In genomic region chr19:41887711-41888382, GRCh38 we compare ENCODE assay signal across 1 cellular context.
TF ChIP-seq lines count a peak whose summit lies in the region.

No MANE protein-coding gene starts in this region.

TF ChIP-seq in HepG2, 621 proteins besides CTCF, POLR2A, EP300 and RAD21 (continued from another document):
- TF ChIP-seq AHDC1 (CRISPR knock-in tag; IDR thresholded peaks at IDR 0.05; ENCODE audit: borderline replicate concordance): peak; percentile 43; the same call in 1 of the 2 replicates
- no peak for TF ChIP-seq ZNF83 (CRISPR knock-in tag; IDR thresholded peaks at IDR 0.05; ENCODE audit: borderline replicate concordance)
- no peak for TF ChIP-seq ZSCAN12 (CRISPR knock-in tag; IDR thresholded peaks at IDR 0.05)
- TF ChIP-seq ZNF557 (CRISPR knock-in tag; IDR thresholded peaks at IDR 0.05): no peak
- no peak for TF ChIP-seq ZUFSP (CRISPR knock-in tag; IDR thresholded peaks at IDR 0.05; ENCODE audit: borderline replicate concordance)
- TF ChIP-seq, protein P1, sequence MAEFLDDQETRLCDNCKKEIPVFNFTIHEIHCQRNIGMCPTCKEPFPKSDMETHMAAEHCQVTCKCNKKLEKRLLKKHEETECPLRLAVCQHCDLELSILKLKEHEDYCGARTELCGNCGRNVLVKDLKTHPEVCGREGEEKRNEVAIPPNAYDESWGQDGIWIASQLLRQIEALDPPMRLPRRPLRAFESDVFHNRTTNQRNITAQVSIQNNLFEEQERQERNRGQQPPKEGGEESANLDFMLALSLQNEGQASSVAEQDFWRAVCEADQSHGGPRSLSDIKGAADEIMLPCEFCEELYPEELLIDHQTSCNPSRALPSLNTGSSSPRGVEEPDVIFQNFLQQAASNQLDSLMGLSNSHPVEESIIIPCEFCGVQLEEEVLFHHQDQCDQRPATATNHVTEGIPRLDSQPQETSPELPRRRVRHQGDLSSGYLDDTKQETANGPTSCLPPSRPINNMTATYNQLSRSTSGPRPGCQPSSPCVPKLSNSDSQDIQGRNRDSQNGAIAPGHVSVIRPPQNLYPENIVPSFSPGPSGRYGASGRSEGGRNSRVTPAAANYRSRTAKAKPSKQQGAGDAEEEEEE (CRISPR knock-in tag; IDR thresholded peaks at IDR 0.05; ENCODE audit: borderline replicate concordance): no peak
- TF ChIP-seq ZNF431 (CRISPR knock-in tag; IDR thresholded peaks at IDR 0.05; ENCODE audit: borderline replicate concordance, low read depth): no peak
- no peak for TF ChIP-seq ZNF10 (CRISPR knock-in tag; IDR thresholded peaks at IDR 0.05; ENCODE audit: borderline replicate concordance, low read depth)
- TF ChIP-seq, protein P2, sequence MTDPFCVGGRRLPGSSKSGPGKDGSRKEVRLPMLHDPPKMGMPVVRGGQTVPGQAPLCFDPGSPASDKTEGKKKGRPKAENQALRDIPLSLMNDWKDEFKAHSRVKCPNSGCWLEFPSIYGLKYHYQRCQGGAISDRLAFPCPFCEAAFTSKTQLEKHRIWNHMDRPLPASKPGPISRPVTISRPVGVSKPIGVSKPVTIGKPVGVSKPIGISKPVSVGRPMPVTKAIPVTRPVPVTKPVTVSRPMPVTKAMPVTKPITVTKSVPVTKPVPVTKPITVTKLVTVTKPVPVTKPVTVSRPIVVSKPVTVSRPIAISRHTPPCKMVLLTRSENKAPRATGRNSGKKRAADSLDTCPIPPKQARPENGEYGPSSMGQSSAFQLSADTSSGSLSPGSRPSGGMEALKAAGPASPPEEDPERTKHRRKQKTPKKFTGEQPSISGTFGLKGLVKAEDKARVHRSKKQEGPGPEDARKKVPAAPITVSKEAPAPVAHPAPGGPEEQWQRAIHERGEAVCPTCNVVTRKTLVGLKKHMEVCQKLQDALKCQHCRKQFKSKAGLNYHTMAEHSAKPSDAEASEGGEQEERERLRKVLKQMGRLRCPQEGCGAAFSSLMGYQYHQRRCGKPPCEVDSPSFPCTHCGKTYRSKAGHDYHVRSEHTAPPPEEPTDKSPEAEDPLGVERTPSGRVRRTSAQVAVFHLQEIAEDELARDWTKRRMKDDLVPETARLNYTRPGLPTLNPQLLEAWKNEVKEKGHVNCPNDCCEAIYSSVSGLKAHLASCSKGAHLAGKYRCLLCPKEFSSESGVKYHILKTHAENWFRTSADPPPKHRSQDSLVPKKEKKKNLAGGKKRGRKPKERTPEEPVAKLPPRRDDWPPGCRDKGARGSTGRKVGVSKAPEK (CRISPR knock-in tag; IDR thresholded peaks at IDR 0.05; ENCODE audit: borderline replicate concordance): no peak
- peak; percentile 66; the same call in 1 of the 2 replicates for TF ChIP-seq ARNTL (CRISPR knock-in tag; IDR thresholded peaks at IDR 0.05)
- TF ChIP-seq CCAR2 (optimal IDR thresholded peaks at IDR 0.05; ENCODE audit: low read depth, low read length): peak; percentile 76
- peak; percentile 74; the same call in 1 of the 2 replicates for TF ChIP-seq FOXK1 (CRISPR knock-in tag; IDR thresholded peaks at IDR 0.05; ENCODE audit: borderline replicate concordance, low read depth)
- TF ChIP-seq, protein P3, sequence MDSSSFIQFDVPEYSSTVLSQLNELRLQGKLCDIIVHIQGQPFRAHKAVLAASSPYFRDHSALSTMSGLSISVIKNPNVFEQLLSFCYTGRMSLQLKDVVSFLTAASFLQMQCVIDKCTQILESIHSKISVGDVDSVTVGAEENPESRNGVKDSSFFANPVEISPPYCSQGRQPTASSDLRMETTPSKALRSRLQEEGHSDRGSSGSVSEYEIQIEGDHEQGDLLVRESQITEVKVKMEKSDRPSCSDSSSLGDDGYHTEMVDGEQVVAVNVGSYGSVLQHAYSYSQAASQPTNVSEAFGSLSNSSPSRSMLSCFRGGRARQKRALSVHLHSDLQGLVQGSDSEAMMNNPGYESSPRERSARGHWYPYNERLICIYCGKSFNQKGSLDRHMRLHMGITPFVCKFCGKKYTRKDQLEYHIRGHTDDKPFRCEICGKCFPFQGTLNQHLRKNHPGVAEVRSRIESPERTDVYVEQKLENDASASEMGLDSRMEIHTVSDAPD (CRISPR knock-in tag; IDR thresholded peaks at IDR 0.05): 0 out of 2 replicates have a peak, but pooled peaks have one; percentile 47
- TF ChIP-seq SRSF1 (optimal IDR thresholded peaks at IDR 0.05; ENCODE audit: low read depth, low read length): peak; percentile 90
- TF ChIP-seq HMG20B (CRISPR knock-in tag; conservative IDR thresholded peaks at IDR 0.05): peak; percentile 82; the same call in 1 of the 2 replicates
- TF ChIP-seq MEF2D (CRISPR knock-in tag; IDR thresholded peaks at IDR 0.05): peak; percentile 28; the same call in 1 of the 2 replicates
- 0 out of 2 replicates have a peak, but pooled peaks have one; percentile 34 for TF ChIP-seq ZNF337 (CRISPR knock-in tag; IDR thresholded peaks at IDR 0.05; ENCODE audit: borderline replicate concordance, low read depth)
- 0 out of 2 replicates have a peak, but pooled peaks have one; percentile 41 for TF ChIP-seq ZFP1 (CRISPR knock-in tag; IDR thresholded peaks at IDR 0.05)
- no peak for TF ChIP-seq HNF1A (IDR thresholded peaks at IDR 0.05; ENCODE audit: low read depth)
- peak; percentile 83; the same call in 1 of the 2 replicates for TF ChIP-seq HNF1A (CRISPR knock-in tag; IDR thresholded peaks at IDR 0.05; ENCODE audit: borderline replicate concordance)
- TF ChIP-seq NAIF1 (CRISPR knock-in tag; IDR thresholded peaks at IDR 0.05; ENCODE audit: borderline replicate concordance): 0 out of 2 replicates have a peak, but pooled peaks have one; percentile 51
- no peak for TF ChIP-seq CHD2 (IDR thresholded peaks at IDR 0.05; ENCODE audit: low read depth, low read length)
